13 cellular contexts compared by ENCODE assay signal in the genomic region with DNA sequence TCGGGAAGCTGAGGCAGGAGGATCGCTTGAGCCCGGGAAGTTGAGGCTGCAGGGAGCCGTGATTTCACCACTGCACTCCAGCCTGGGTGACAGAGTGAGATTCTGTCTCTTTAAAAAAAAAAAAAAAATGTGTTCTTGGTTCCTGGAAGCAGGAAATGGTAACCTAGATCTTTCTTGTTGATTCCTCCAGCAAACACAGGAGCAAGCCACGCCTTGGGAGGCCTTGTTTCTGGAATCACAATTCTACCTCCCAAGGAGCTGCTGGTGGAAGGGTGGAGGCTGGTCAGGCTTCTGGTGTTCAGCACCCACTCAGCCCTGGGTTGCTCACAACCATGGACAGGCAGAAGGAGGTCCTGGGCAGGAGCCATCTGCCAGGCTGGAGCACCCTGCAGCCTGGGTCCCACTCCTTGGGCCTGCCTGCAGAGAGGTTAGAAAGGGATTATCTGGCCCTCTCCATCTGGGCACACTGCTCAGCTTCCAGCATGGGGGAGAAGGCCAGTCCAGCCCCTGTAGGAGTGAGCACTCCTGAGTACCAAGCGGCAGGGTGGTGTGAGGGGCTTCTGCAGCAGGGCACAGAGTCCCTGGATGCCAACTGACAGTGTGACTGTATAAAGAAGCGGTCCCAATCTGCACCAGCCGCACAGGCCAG.
DNase-seq lines count a peak whose midpoint lies in the region; ATAC-seq, FAIRE-seq and TF ChIP-seq lines count a peak whose summit lies in the region.
"Had no signal": no experiment of that assay in that cellular context is flagged by ENCODE, and none has a peak within 500 bp of the region (broad histone marks: within the 10 kb centered on the region; RNA-seq: fewer than 3 reads in every experiment).

No MANE protein-coding gene starts in this region.

- H3K79me2 ChIP-seq in Loucy (ENCODE audit: insufficient read depth, low read length) = peaks cover 74% of the 10 kb centered on the region

- no peaks in the 10 kb centered on the region for H3F3A ChIP-seq in Loucy (ENCODE audit: low read depth)

- no peak for TF ChIP-seq CTCF in Loucy (conservative IDR thresholded peaks at IDR 0.05; ENCODE audit: low read length)
- no peak for TF ChIP-seq CTCF in choroid plexus epithelial cell (conservative IDR thresholded peaks at IDR 0.05; ENCODE audit: low read depth, low read length)

- H3K36me3 ChIP-seq in Loucy (ENCODE audit: insufficient read depth, low read length) = peaks cover 15% of the 10 kb centered on the region; the same call in 1 of the 2 replicates
- H3K36me3 ChIP-seq in effector memory CD4-positive, alpha-beta T cell (ENCODE audit: control insufficient read depth, insufficient read depth, low read length) = no peaks in the 10 kb centered on the region

- peak; percentile 27 for DNase-seq in AG08395 (ENCODE audit: low spot score)
- DNase-seq in choroid plexus epithelial cell (ENCODE audit: low read depth) = peak; percentile 70
- peak; percentile 61 for DNase-seq in mucosa of gallbladder (ENCODE audit: low spot score)
- DNase-seq in GM12892 (ENCODE audit: insufficient read length) = no peak
- no peak for DNase-seq in effector memory CD4-positive, alpha-beta T cell
- no peak for DNase-seq in activated naive CD8-positive, alpha-beta T cell treated with anti-CD3 and anti-CD28 coated beads, Interleukin-2, amount 50 U/mL, for 24 hours
- DNase-seq: activated naive CD4-positive, alpha-beta T cell treated with anti-CD3 and anti-CD28 coated beads for 36 hours; Caco-2; left cardiac atrium; T-cell had no signal

- no peaks in the 10 kb centered on the region for H3K9me3 Mint-ChIP-seq in activated naive CD8-positive, alpha-beta T cell treated with anti-CD3 and anti-CD28 coated beads, Interleukin-2, amount 50 U/mL, for 24 hours
- H3K9me3 Mint-ChIP-seq: activated naive CD4-positive, alpha-beta T cell treated with anti-CD3 and anti-CD28 coated beads for 36 hours; T-cell had no signal

- no peak overlapping the region for H3K9ac ChIP-seq in Loucy (ENCODE audit: low read depth, low read length, poor library complexity, severe bottlenecking)

- no peak for FAIRE-seq in GM12892 (lab: Jason Lieb, UNC)
- FAIRE-seq: HTR-8/SVneo had no signal

- H3K9me3 ChIP-seq in Loucy (ENCODE audit: insufficient read depth, low read depth, low read length) = no peaks in the 10 kb centered on the region
- no peaks in the 10 kb centered on the region for H3K9me3 ChIP-seq in effector memory CD4-positive, alpha-beta T cell (ENCODE audit: control insufficient read depth, low read length)
- H3K9me3 ChIP-seq: Caco-2 had no signal

- H3K27ac ChIP-seq in effector memory CD4-positive, alpha-beta T cell (ENCODE audit: insufficient read depth, low read length, poor library complexity, severe bottlenecking) = no peak overlapping the region

- no peak overlapping the region for H3K27ac Mint-ChIP-seq in activated naive CD8-positive, alpha-beta T cell treated with anti-CD3 and anti-CD28 coated beads, Interleukin-2, amount 50 U/mL, for 24 hours
- H3K27ac Mint-ChIP-seq: activated naive CD4-positive, alpha-beta T cell treated with anti-CD3 and anti-CD28 coated beads for 36 hours; T-cell had no signal

- peak overlapping the region; percentile 18 for H3K4me2 ChIP-seq in Loucy (ENCODE audit: low read depth, low read length, poor library complexity, severe bottlenecking)

- peaks cover 57% of the 10 kb centered on the region for H3K4me1 ChIP-seq in Loucy (ENCODE audit: insufficient read depth, low read length, poor library complexity, severe bottlenecking)
- H3K4me1 ChIP-seq in effector memory CD4-positive, alpha-beta T cell (ENCODE audit: control insufficient read depth, insufficient read depth, low read length, poor library complexity, severe bottlenecking) = no peaks in the 10 kb centered on the region
- H3K4me1 ChIP-seq: Caco-2 had no signal

- H3K4me3 ChIP-seq in Loucy (ENCODE audit: low read length, poor library complexity, severe bottlenecking) (no peak overlapping the region), choroid plexus epithelial cell (ENCODE audit: low read depth, low read length) (no peak overlapping the region)
- H3K4me3 ChIP-seq in effector memory CD4-positive, alpha-beta T cell (ENCODE audit: insufficient read depth, low read depth, low read length, poor library complexity, severe bottlenecking) = no peak overlapping the region

- H2AFZ ChIP-seq in Loucy (ENCODE audit: low read length) = no peak overlapping the region

- no peaks in the 10 kb centered on the region for H3K36me3 Mint-ChIP-seq in activated naive CD8-positive, alpha-beta T cell treated with anti-CD3 and anti-CD28 coated beads, Interleukin-2, amount 50 U/mL, for 24 hours (ENCODE audit: low read depth)
- H3K36me3 Mint-ChIP-seq: T-cell had no signal

- no peak for ATAC-seq in GM21786 (IDR thresholded peaks at IDR 0.05; ENCODE audit: unreplicated experiment)
- no peak for ATAC-seq in activated naive CD8-positive, alpha-beta T cell treated with anti-CD3 and anti-CD28 coated beads, Interleukin-2, amount 50 U/mL, for 24 hours
- ATAC-seq: T-cell had no signal

- H3K9me2 ChIP-seq in Loucy (replicated peaks; ENCODE audit: low read depth, low read length) = no peaks in the 10 kb centered on the region

- peaks cover 13% of the 10 kb centered on the region for H3K4me1 Mint-ChIP-seq in activated naive CD8-positive, alpha-beta T cell treated with anti-CD3 and anti-CD28 coated beads, Interleukin-2, amount 50 U/mL, for 24 hours

- H3K27me3 Mint-ChIP-seq in activated naive CD8-positive, alpha-beta T cell treated with anti-CD3 and anti-CD28 coated beads, Interleukin-2, amount 50 U/mL, for 24 hours = peaks cover 10% of the 10 kb centered on the region

- H3K4me3 Mint-ChIP-seq in activated naive CD8-positive, alpha-beta T cell treated with anti-CD3 and anti-CD28 coated beads, Interleukin-2, amount 50 U/mL, for 24 hours = no peak overlapping the region
- H3K4me3 Mint-ChIP-seq: activated naive CD4-positive, alpha-beta T cell treated with anti-CD3 and anti-CD28 coated beads for 36 hours; T-cell had no signal

- peaks cover 32% of the 10 kb centered on the region for H4K20me1 ChIP-seq in Loucy (ENCODE audit: insufficient read depth, low read length, poor library complexity, severe bottlenecking)

- TF ChIP-seq POLR2A in GM12892 (IDR thresholded peaks at IDR 0.05; ENCODE audit: low read depth, low read length) = no peak

- no peaks in the 10 kb centered on the region for H3K27me3 ChIP-seq in Loucy (ENCODE audit: insufficient read depth, low read length, poor library complexity, severe bottlenecking)
- no peaks in the 10 kb centered on the region for H3K27me3 ChIP-seq in effector memory CD4-positive, alpha-beta T cell (replicated peaks; ENCODE audit: control insufficient read depth, insufficient read depth, low read length, poor library complexity, severe bottlenecking)

Comparison
In these comparisons a context has a peak if more than half of its experiments do, and no peak if none do; other contexts are left out.
1. DNase-seq: peak in AG08395 (single experiment), choroid plexus epithelial cell (single experiment) and mucosa of gallbladder (single experiment); none in GM12892 (single experiment), effector memory CD4-positive, alpha-beta T cell (0 of 3) and activated naive CD8-positive, alpha-beta T cell treated with anti-CD3 and anti-CD28 coated beads, Interleukin-2, amount 50 U/mL, for 24 hours (single experiment).